9 cellular contexts compared by ENCODE assay signal in the genomic region with DNA sequence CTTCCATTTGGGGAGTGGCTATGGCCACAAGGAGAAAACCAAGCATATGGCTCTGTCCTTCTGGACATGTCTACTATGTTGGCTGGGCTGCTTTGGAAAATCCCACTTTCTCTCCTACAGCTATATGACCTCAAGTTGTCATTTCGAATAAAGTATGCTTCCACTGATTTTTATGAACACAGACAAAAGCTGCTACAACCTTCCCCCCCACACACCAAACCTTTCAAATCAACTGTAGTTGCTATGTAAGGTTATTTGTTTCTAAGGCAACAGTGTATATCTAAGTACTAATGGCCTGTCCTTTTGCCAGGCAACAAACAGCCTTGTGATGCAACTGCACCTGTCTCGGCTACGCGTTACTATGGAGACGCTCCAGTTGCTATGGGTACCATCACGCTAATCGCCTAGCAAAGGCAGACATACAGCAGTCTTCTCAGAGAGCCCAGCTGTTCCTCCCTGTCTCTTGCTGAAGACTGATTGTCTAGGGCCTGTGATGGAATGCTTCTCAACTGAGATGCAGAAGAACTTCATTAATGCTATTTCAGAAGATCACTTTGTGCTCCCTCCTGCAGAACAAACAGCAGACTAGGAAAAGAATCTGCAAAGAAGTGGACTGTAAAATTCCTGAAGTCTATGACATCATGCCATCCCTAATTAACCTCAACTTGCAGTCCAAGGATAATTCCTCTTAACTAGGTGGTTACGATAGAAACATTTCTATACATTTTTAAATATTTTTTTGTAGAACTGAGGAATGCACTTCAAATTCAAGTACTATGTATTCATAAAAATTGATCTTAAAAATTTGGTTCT.
DNase-seq lines count a peak whose midpoint lies in the region; ATAC-seq lines count a peak whose summit lies in the region.
"Had no signal": no experiment of that assay in that cellular context is flagged by ENCODE, and none has a peak within 500 bp of the region (broad histone marks: within the 10 kb centered on the region; RNA-seq: fewer than 3 reads in every experiment).

No MANE protein-coding gene starts in this region.

- H3K9me3 Mint-ChIP-seq in activated CD4-positive, alpha-beta T cell treated with anti-CD3 and anti-CD28 coated beads, Interleukin-2, amount 10 ng/mL, durations not matched to agents 24 days and 14 days = no peaks in the 10 kb centered on the region

- H3K4me1 ChIP-seq in SJCRH30 (peaks cover 22% of the 10 kb centered on the region), iPS-20b (ENCODE audit: insufficient read depth, low read length) (peaks cover 55% of the 10 kb centered on the region)

- H3K36me3 ChIP-seq in SJCRH30 = no peaks in the 10 kb centered on the region; the same call in none of the 2 replicates
- H3K36me3 ChIP-seq in iPS-20b (ENCODE audit: insufficient read depth, low read depth, low read length) = peaks cover 58% of the 10 kb centered on the region

- H3K9me3 ChIP-seq in SJCRH30 (replicated peaks) = no peaks in the 10 kb centered on the region
- H3K9me3 ChIP-seq in iPS-20b (ENCODE audit: insufficient read depth, low read depth, low read length) = no peaks in the 10 kb centered on the region

- H3K27me3 ChIP-seq in SJCRH30 = no peaks in the 10 kb centered on the region
- no peaks in the 10 kb centered on the region for H3K27me3 ChIP-seq in iPS-20b (ENCODE audit: insufficient read depth, low read length)

- DNase-seq in activated CD4-positive, alpha-beta T cell treated with anti-CD3 and anti-CD28 coated beads, Interleukin-2, amount 10 ng/mL, durations not matched to agents 24 days and 14 days = peak; percentile 67
- DNase-seq in activated CD4-positive, alpha-beta T cell treated with anti-CD3 and anti-CD28 coated beads for 48 hours = no peak
- peak; percentile 96 to 98 for DNase-seq in SJCRH30
- DNase-seq in substantia nigra (lab: John Stamatoyannopoulos, UW) = peak in 22 of 49 donors; percentile 10 to 82 (median 36)
- DNase-seq: activated CD4-positive, alpha-beta T cell treated with anti-CD3 and anti-CD28 coated beads, Interleukin-2, amount 50 U/mL, for 48 hours had no signal

- intact Hi-C loops in activated CD4-positive, alpha-beta T cell treated with anti-CD3 and anti-CD28 coated beads, Interleukin-2, amount 10 ng/mL, durations not matched to agents 24 days and 14 days (cut with micrococcal nuclease) = no loop called here

- peaks cover 37% of the 10 kb centered on the region for H3K4me1 Mint-ChIP-seq in activated CD4-positive, alpha-beta T cell treated with anti-CD3 and anti-CD28 coated beads, Interleukin-2, amount 10 ng/mL, durations not matched to agents 24 days and 14 days

- H3K27ac Mint-ChIP-seq in activated CD4-positive, alpha-beta T cell treated with anti-CD3 and anti-CD28 coated beads, Interleukin-2, amount 10 ng/mL, durations not matched to agents 24 days and 14 days = no peak overlapping the region

- H3K27me3 Mint-ChIP-seq in activated CD4-positive, alpha-beta T cell treated with anti-CD3 and anti-CD28 coated beads, Interleukin-2, amount 10 ng/mL, durations not matched to agents 24 days and 14 days = no peaks in the 10 kb centered on the region

- peaks cover 47% of the 10 kb centered on the region for H3K36me3 Mint-ChIP-seq in activated CD4-positive, alpha-beta T cell treated with anti-CD3 and anti-CD28 coated beads, Interleukin-2, amount 10 ng/mL, durations not matched to agents 24 days and 14 days (ENCODE audit: low read depth)

- no peak overlapping the region for H3K9ac ChIP-seq in iPS-20b (ENCODE audit: low read depth, low read length)

- no peak overlapping the region for H3K4me3 Mint-ChIP-seq in activated CD4-positive, alpha-beta T cell treated with anti-CD3 and anti-CD28 coated beads, Interleukin-2, amount 10 ng/mL, durations not matched to agents 24 days and 14 days

- H3K4me3 ChIP-seq in SJCRH30 (no peak overlapping the region), iPS-20b (ENCODE audit: low read length) (0 out of 2 replicates have a peak overlapping the region, but pooled peaks have one; percentile 2)

- H3K27ac ChIP-seq in SJCRH30 (peak overlapping the region; percentile 61), iPS-20b (ENCODE audit: low read length) (no peak overlapping the region), substantia nigra (ENCODE audit: low read depth, low read length, poor library complexity, severe bottlenecking) (peak overlapping the region; percentile 13)

- ATAC-seq in HG03280 (IDR thresholded peaks at IDR 0.05; ENCODE audit: unreplicated experiment) (no peak), GM21423 (IDR thresholded peaks at IDR 0.05; ENCODE audit: unreplicated experiment) (no peak), HG03095 (IDR thresholded peaks at IDR 0.05; ENCODE audit: unreplicated experiment) (no peak)
